39 cellular contexts compared by ENCODE assay signal in genomic region chr14:81351205-81351604, GRCh38. TPM values are rescaled to one million over a fixed set of nuclear protein-coding genes. Genes with fewer than 3 reads are reported as not detected.
"Had no signal": no experiment of that assay in that cellular context is flagged by ENCODE, and none has a peak within 500 bp of the region (broad histone marks: within the 10 kb centered on the region; RNA-seq: fewer than 3 reads in every experiment).

No MANE protein-coding gene starts in this region.

- H3K9me3 ChIP-seq: ascending aorta, gastrocnemius medialis had no signal

- H3K27me3 ChIP-seq: adrenal gland, ascending aorta, breast epithelium, cardiac muscle cell, esophagus muscularis mucosa, foreskin keratinocyte, gastrocnemius medialis, heart left ventricle had no signal

- DNase-seq: activated CD4-positive, alpha-beta memory T cell treated with anti-CD3 and anti-CD28 coated beads for 36 hours; activated CD4-positive, alpha-beta T cell treated with anti-CD3 and anti-CD28 coated beads for 1 hour; activated CD4-positive, alpha-beta T cell treated with anti-CD3 and anti-CD28 coated beads for 4 hours; activated CD4-positive, alpha-beta T cell treated with anti-CD3 and anti-CD28 coated beads, Interleukin-2, amount 50 U/mL, for 1 hour; activated CD4-positive, CD25-positive, alpha-beta regulatory T cell; activated CD8-positive, alpha-beta memory T cell treated with anti-CD3 and anti-CD28 coated beads, Interleukin-2, amount 10 ng/mL, durations not matched to agents 7 days and 5 days; activated CD8-positive, alpha-beta memory T cell treated with anti-CD3 and anti-CD28 coated beads, Interleukin-2, amount 50 U/mL, for 4 hours; activated CD8-positive, alpha-beta T cell treated with anti-CD3 and anti-CD28 coated beads, Interleukin-2, amount 10 ng/mL, durations not matched to agents 7 days and 5 days; activated effector memory CD4-positive, alpha-beta T cell treated with anti-CD3 and anti-CD28 coated beads, Interleukin-2, amount 50 U/mL, for 16 hours; activated naive CD4-positive, alpha-beta T cell treated with anti-CD3 and anti-CD28 coated beads for 36 hours; activated naive CD8-positive, alpha-beta T cell treated with anti-CD3 and anti-CD28 coated beads for 36 hours; activated naive CD8-positive, alpha-beta T cell treated with anti-CD3 and anti-CD28 coated beads, Interleukin-2, amount 50 U/mL, for 24 hours; activated T-cell treated with anti-CD3 and anti-CD28 coated beads, Interleukin-2, amount 50 U/mL, for 1 hour; activated T-cell treated with anti-CD3 and anti-CD28 coated beads, Interleukin-2, amount 50 U/mL, for 48 hours; adrenal gland; amygdala; cortex of kidney; dermis blood vessel endothelial cell; effector CD4-positive, alpha-beta T cell; effector memory CD8-positive, alpha-beta T cell; erythroblast; foreskin keratinocyte; gastrocnemius medialis; glutamatergic neuron; heart left ventricle; T-helper 1 cell; T-helper 17 cell; T1000; WERI-Rb-1 had no signal

- H3K4me1 ChIP-seq: adrenal gland, ascending aorta, breast epithelium, esophagus muscularis mucosa, foreskin keratinocyte had no signal

- ATAC-seq: activated CD8-positive, alpha-beta memory T cell treated with anti-CD3 and anti-CD28 coated beads, Interleukin-2, amount 10 ng/mL, durations not matched to agents 7 days and 5 days; activated CD8-positive, alpha-beta T cell treated with anti-CD3 and anti-CD28 coated beads, Interleukin-2, amount 10 ng/mL, durations not matched to agents 7 days and 5 days; activated naive CD8-positive, alpha-beta T cell treated with anti-CD3 and anti-CD28 coated beads, Interleukin-2, amount 50 U/mL, for 24 hours; effector memory CD8-positive, alpha-beta T cell; gastrocnemius medialis; heart left ventricle; T-helper 17 cell had no signal

- H3K27ac ChIP-seq: adrenal gland, ascending aorta, cardiac muscle cell, esophagus muscularis mucosa, foreskin keratinocyte, gastrocnemius medialis, heart left ventricle, WERI-Rb-1 had no signal

- H3K36me3 Mint-ChIP-seq: activated CD8-positive, alpha-beta memory T cell treated with anti-CD3 and anti-CD28 coated beads, Interleukin-2, amount 10 ng/mL, durations not matched to agents 7 days and 5 days; activated naive CD8-positive, alpha-beta T cell treated with anti-CD3 and anti-CD28 coated beads for 36 hours had no signal

- H3K27ac Mint-ChIP-seq: activated CD4-positive, alpha-beta memory T cell treated with anti-CD3 and anti-CD28 coated beads for 36 hours; activated CD8-positive, alpha-beta memory T cell treated with anti-CD3 and anti-CD28 coated beads, Interleukin-2, amount 10 ng/mL, durations not matched to agents 7 days and 5 days; activated CD8-positive, alpha-beta T cell treated with anti-CD3 and anti-CD28 coated beads, Interleukin-2, amount 10 ng/mL, durations not matched to agents 7 days and 5 days; activated naive CD4-positive, alpha-beta T cell treated with anti-CD3 and anti-CD28 coated beads for 36 hours; activated naive CD4-positive, alpha-beta T cell treated with anti-CD3 and anti-CD28 coated beads, Interleukin-2, amount 50 U/mL, for 24 hours; activated naive CD8-positive, alpha-beta T cell treated with anti-CD3 and anti-CD28 coated beads for 36 hours; activated naive CD8-positive, alpha-beta T cell treated with anti-CD3 and anti-CD28 coated beads, Interleukin-2, amount 50 U/mL, for 24 hours; activated T-helper 1 cell treated with anti-CD3 and anti-CD28 coated beads, Interleukin-12 subunit alpha, Interleukin-12 subunit beta, Interleukin-2, Interleukin-4 antibody, amounts not matched to agents 30 ng/mL and 10 ng/mL and 1 ng/mL, durations not matched to agents 14 hours and 24 hours and 36 hours; activated T-helper 2 cell treated with anti-CD3 and anti-CD28 coated beads, Interferon-gamma antibody, Interleukin-2, Interleukin-4, amounts not matched to agents 10 μg/mL and 5 μg/mL and 100 μg/mL, durations not matched to agents 14 hours and 24 hours and 36 hours; effector memory CD8-positive, alpha-beta T cell; T-helper 17 cell; T-helper 2 cell treated with Interferon-gamma antibody and Interleukin-4, amounts not matched to agents 5 μg/mL and 100 μg/mL, for 36 hours had no signal

- H3K4me1 Mint-ChIP-seq: activated CD8-positive, alpha-beta memory T cell treated with anti-CD3 and anti-CD28 coated beads, Interleukin-2, amount 10 ng/mL, durations not matched to agents 7 days and 5 days; activated naive CD4-positive, alpha-beta T cell treated with anti-CD3 and anti-CD28 coated beads, Interleukin-2, amount 50 U/mL, for 24 hours; activated naive CD8-positive, alpha-beta T cell treated with anti-CD3 and anti-CD28 coated beads for 36 hours; activated naive CD8-positive, alpha-beta T cell treated with anti-CD3 and anti-CD28 coated beads, Interleukin-2, amount 50 U/mL, for 24 hours; brain; central memory CD8-positive, alpha-beta T cell; T-helper 17 cell had no signal

- H3K4me3 Mint-ChIP-seq: activated CD4-positive, alpha-beta memory T cell treated with anti-CD3 and anti-CD28 coated beads for 36 hours; activated CD8-positive, alpha-beta memory T cell treated with anti-CD3 and anti-CD28 coated beads, Interleukin-2, amount 10 ng/mL, durations not matched to agents 7 days and 5 days; activated CD8-positive, alpha-beta T cell treated with anti-CD3 and anti-CD28 coated beads, Interleukin-2, amount 10 ng/mL, durations not matched to agents 7 days and 5 days; activated naive CD4-positive, alpha-beta T cell treated with anti-CD3 and anti-CD28 coated beads for 36 hours; activated naive CD4-positive, alpha-beta T cell treated with anti-CD3 and anti-CD28 coated beads, Interleukin-2, amount 50 U/mL, for 24 hours; activated naive CD8-positive, alpha-beta T cell treated with anti-CD3 and anti-CD28 coated beads for 36 hours; activated naive CD8-positive, alpha-beta T cell treated with anti-CD3 and anti-CD28 coated beads, Interleukin-2, amount 50 U/mL, for 24 hours; activated T-helper 1 cell treated with anti-CD3 and anti-CD28 coated beads, Interleukin-12 subunit alpha, Interleukin-12 subunit beta, Interleukin-2, Interleukin-4 antibody, amounts not matched to agents 30 ng/mL and 10 ng/mL and 1 ng/mL, durations not matched to agents 14 hours and 24 hours and 36 hours; brain; central memory CD8-positive, alpha-beta T cell; effector memory CD8-positive, alpha-beta T cell; T-helper 17 cell; T-helper 2 cell treated with Interferon-gamma antibody and Interleukin-4, amounts not matched to agents 5 μg/mL and 100 μg/mL, for 36 hours had no signal

- H3K4me3 ChIP-seq: adrenal gland, ascending aorta, breast epithelium, cardiac muscle cell, esophagus muscularis mucosa, gastrocnemius medialis, heart left ventricle had no signal

- H3K36me3 ChIP-seq: adrenal gland, ascending aorta, breast epithelium, cardiac muscle cell, esophagus muscularis mucosa, gastrocnemius medialis, heart left ventricle, WERI-Rb-1 had no signal

RNA-seq across cellular contexts. Expression of gene STON2, which starts 48.9 kb away (rescaled TPM):
- total RNA-seq: activated T-helper 2 cell treated with anti-CD3 and anti-CD28 coated beads, Interferon-gamma antibody, Interleukin-2, Interleukin-4, amounts not matched to agents 10 μg/mL and 5 μg/mL and 100 μg/mL, durations not matched to agents 14 hours and 24 hours and 36 hours had no signal
